ENCODE assay signal across 30 cellular contexts in the genomic region with DNA sequence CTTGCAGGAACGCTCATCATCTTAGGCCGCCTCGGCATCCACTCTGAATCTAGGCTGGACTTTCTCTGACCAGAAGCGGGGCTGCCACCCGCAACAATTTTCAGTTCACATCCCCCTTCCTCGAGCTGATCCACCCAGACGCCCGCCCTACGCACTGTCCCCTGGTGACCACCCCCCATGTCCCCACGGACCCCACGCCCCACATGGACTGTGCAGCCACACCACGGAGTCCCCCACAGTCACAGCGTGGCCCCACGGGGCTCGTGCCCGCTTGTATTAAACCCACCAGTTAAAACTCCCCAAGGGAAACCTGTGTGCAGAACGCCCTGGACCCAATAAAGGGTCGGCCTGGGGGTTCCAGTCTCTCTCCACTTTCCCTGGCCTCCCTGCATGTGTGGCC. TPM values are rescaled to one million over a fixed set of nuclear protein-coding genes. Genes with fewer than 3 reads are reported as not detected.
A peak's percentile ranks its signal among the peaks of the same experiment; 100 is the strongest.
DNase-seq lines count a peak whose midpoint lies in the region; ATAC-seq and TF ChIP-seq lines count a peak whose summit lies in the region.
"Had no signal": no experiment of that assay in that cellular context is flagged by ENCODE, and none has a peak within 500 bp of the region (broad histone marks: within the 10 kb centered on the region; RNA-seq: fewer than 3 reads in every experiment).

No MANE protein-coding gene starts in this region.

- H3K9me3 ChIP-seq in breast epithelium (no peaks in the 10 kb centered on the region), endodermal cell (ENCODE audit: control insufficient read depth, low read length) (no peaks in the 10 kb centered on the region)
- H3K9me3 ChIP-seq: A549, esophagus squamous epithelium, transverse colon had no signal

- CTCF ChIA-PET in MCF 10A (lab: Yijun Ruan, JAX) (interaction anchor here (0.5 kb wide), 1 partner anchor 9 kb away, joined by 3 read pairs; no protein-coding TSS in a partner anchor), RWPE1 (lab: Yijun Ruan, JAX) (no interaction called here)

- H3K4me1 Mint-ChIP-seq in MCF 10A (ENCODE audit: insufficient read depth, unreplicated experiment) (peaks cover 17% of the 10 kb centered on the region), endodermal cell (peaks cover 8% of the 10 kb centered on the region)
- peaks cover 27% of the 10 kb centered on the region for H3K4me1 Mint-ChIP-seq in stimulated activated effector memory CD8-positive, alpha-beta T cell treated with anti-CD3 and anti-CD28 coated beads, Interleukin-12 subunit alpha, Interleukin-12 subunit beta, amount 100 ng/mL, for 72 hours

- peaks cover 18% of the 10 kb centered on the region for H3K36me3 ChIP-seq in breast epithelium
- H3K36me3 ChIP-seq in endodermal cell (ENCODE audit: control insufficient read depth, insufficient read depth, low read length), result peaks cover 75% of the 10 kb centered on the region

- POLR2A ChIA-PET in MCF 10A (lab: Yijun Ruan, JAX), result interaction anchor here (1.1 kb wide), 1 partner anchor 11 kb away, joined by 8 read pairs; no protein-coding TSS in a partner anchor
- POLR2A ChIA-PET in RWPE1 (lab: Yijun Ruan, JAX; ENCODE audit: low non-redundant PET), result no interaction called here

- no peaks in the 10 kb centered on the region for H3K27me3 ChIP-seq in breast epithelium
- no peaks in the 10 kb centered on the region for H3K27me3 ChIP-seq in endodermal cell (ENCODE audit: control insufficient read depth, insufficient read depth, low read length, poor library complexity, severe bottlenecking)
- H3K27me3 ChIP-seq: esophagus squamous epithelium, transverse colon had no signal

- no peaks in the 10 kb centered on the region for H3K4me1 ChIP-seq in breast epithelium
- H3K4me1 ChIP-seq in endodermal cell (ENCODE audit: control insufficient read depth, insufficient read depth, low read length), result no peaks in the 10 kb centered on the region
- H3K4me1 ChIP-seq: A549, transverse colon had no signal

- H3K4me3 ChIP-seq in breast epithelium, result no peak overlapping the region
- H3K4me3 ChIP-seq in endodermal cell (ENCODE audit: low read length), result no peak overlapping the region
- H3K4me3 ChIP-seq: A549, esophagus squamous epithelium, SK-N-MC, skin epidermis, transverse colon had no signal

- DNase-seq in MCF 10A (ENCODE audit: unreplicated experiment), result no peak
- DNase-seq in breast epithelium (ENCODE audit: low spot score in 2 of 2), result no peak
- no peak for DNase-seq in RWPE1 (ENCODE audit: low spot score)
- DNase-seq in endodermal cell, result no peak
- DNase-seq in stimulated activated effector memory CD8-positive, alpha-beta T cell treated with anti-CD3 and anti-CD28 coated beads, Interleukin-12 subunit alpha, Interleukin-12 subunit beta, amount 100 ng/mL, for 72 hours (ENCODE audit: low spot score in 2 of 2), result no peak
- no peak for DNase-seq in omental fat pad (ENCODE audit: low spot score)
- DNase-seq in GM20000 (ENCODE audit: low spot score), result no peak
- DNase-seq: activated CD4-positive, alpha-beta T cell treated with anti-CD3 and anti-CD28 coated beads, Interleukin-2, amount 10 ng/mL, durations not matched to agents 24 days and 14 days; activated naive CD4-positive, alpha-beta T cell treated with anti-CD3 and anti-CD28 coated beads for 36 hours; activated T-cell treated with anti-CD3 and anti-CD28 coated beads, Interleukin-2, amount 50 U/mL, for 72 hours; aorta; dermis blood vessel endothelial cell; DMS53; esophagus squamous epithelium; HCEC 1CT; KBM-7; left cardiac atrium; mammary epithelial cell; MM.1S; NCI-H2081; NCI-H226; NCI-H774; RPMI8226; transverse colon had no signal

- TF ChIP-seq CTCF in MCF 10A (IDR thresholded peaks at IDR 0.05; ENCODE audit: unreplicated experiment) (no peak), breast epithelium (IDR thresholded peaks at IDR 0.05) (no peak), RWPE1 (conservative IDR thresholded peaks at IDR 0.05; ENCODE audit: low read depth) (no peak), endodermal cell (conservative IDR thresholded peaks at IDR 0.05) (no peak), omental fat pad (IDR thresholded peaks at IDR 0.05) (no peak), GM20000 (IDR thresholded peaks at IDR 0.05; ENCODE audit: extremely low read depth, missing control alignments) (no peak)

- no peaks in the 10 kb centered on the region for H3K9me3 Mint-ChIP-seq in MCF 10A (ENCODE audit: unreplicated experiment)
- no peaks in the 10 kb centered on the region for H3K9me3 Mint-ChIP-seq in endodermal cell
- no peaks in the 10 kb centered on the region for H3K9me3 Mint-ChIP-seq in stimulated activated effector memory CD8-positive, alpha-beta T cell treated with anti-CD3 and anti-CD28 coated beads, Interleukin-12 subunit alpha, Interleukin-12 subunit beta, amount 100 ng/mL, for 72 hours
- H3K9me3 Mint-ChIP-seq: activated CD4-positive, alpha-beta T cell treated with anti-CD3 and anti-CD28 coated beads, Interleukin-2, amount 10 ng/mL, durations not matched to agents 24 days and 14 days; activated naive CD4-positive, alpha-beta T cell treated with anti-CD3 and anti-CD28 coated beads for 36 hours; activated T-cell treated with anti-CD3 and anti-CD28 coated beads, Interleukin-2, amount 50 U/mL, for 72 hours; T-helper 1 cell treated with Interleukin-12 subunit alpha and Interleukin-12 subunit beta and Interleukin-4 antibody, amounts not matched to agents 30 μg/mL and 1 μg/mL, for 36 hours had no signal

- H3K27ac ChIP-seq in breast epithelium (no peak overlapping the region), RWPE1 (peak overlapping the region; percentile 67), endodermal cell (ENCODE audit: low read depth, low read length) (no peak overlapping the region)
- H3K27ac ChIP-seq: A549, esophagus squamous epithelium, SK-N-MC, transverse colon had no signal

- BruUV-seq in MCF 10A (replicated peaks; lab: Mats Ljungman, UMichigan), result no TSS peak

- H3K27ac Mint-ChIP-seq in MCF 10A (ENCODE audit: low read depth, unreplicated experiment), result peak overlapping the region; percentile 32
- H3K27ac Mint-ChIP-seq in endodermal cell, result peak overlapping the region; percentile 26
- H3K27ac Mint-ChIP-seq in stimulated activated effector memory CD8-positive, alpha-beta T cell treated with anti-CD3 and anti-CD28 coated beads, Interleukin-12 subunit alpha, Interleukin-12 subunit beta, amount 100 ng/mL, for 72 hours, result peak overlapping the region; percentile 74
- H3K27ac Mint-ChIP-seq: activated naive CD4-positive, alpha-beta T cell treated with anti-CD3 and anti-CD28 coated beads for 36 hours; activated T-cell treated with anti-CD3 and anti-CD28 coated beads, Interleukin-2, amount 50 U/mL, for 72 hours; T-helper 1 cell treated with Interleukin-12 subunit alpha and Interleukin-12 subunit beta and Interleukin-4 antibody, amounts not matched to agents 30 μg/mL and 1 μg/mL, for 36 hours had no signal

- no peaks in the 10 kb centered on the region for H3K27me3 Mint-ChIP-seq in MCF 10A (ENCODE audit: insufficient read depth, unreplicated experiment)
- H3K27me3 Mint-ChIP-seq in endodermal cell (ENCODE audit: insufficient read depth), result no peaks in the 10 kb centered on the region
- H3K27me3 Mint-ChIP-seq: activated CD4-positive, alpha-beta T cell treated with anti-CD3 and anti-CD28 coated beads, Interleukin-2, amount 10 ng/mL, durations not matched to agents 24 days and 14 days had no signal

- no peak for TF ChIP-seq POLR2A in breast epithelium (IDR thresholded peaks at IDR 0.05)

- H3K36me3 Mint-ChIP-seq in MCF 10A (ENCODE audit: insufficient read depth, unreplicated experiment) (peaks cover 61% of the 10 kb centered on the region), endodermal cell (ENCODE audit: low read depth) (peaks cover 64% of the 10 kb centered on the region)
- peaks cover 92% of the 10 kb centered on the region for H3K36me3 Mint-ChIP-seq in stimulated activated effector memory CD8-positive, alpha-beta T cell treated with anti-CD3 and anti-CD28 coated beads, Interleukin-12 subunit alpha, Interleukin-12 subunit beta, amount 100 ng/mL, for 72 hours

- H3K4me3 Mint-ChIP-seq in MCF 10A (ENCODE audit: unreplicated experiment), result no peak overlapping the region
- H3K4me3 Mint-ChIP-seq in endodermal cell, result no peak overlapping the region
- no peak overlapping the region for H3K4me3 Mint-ChIP-seq in stimulated activated effector memory CD8-positive, alpha-beta T cell treated with anti-CD3 and anti-CD28 coated beads, Interleukin-12 subunit alpha, Interleukin-12 subunit beta, amount 100 ng/mL, for 72 hours
- H3K4me3 Mint-ChIP-seq: activated CD4-positive, alpha-beta T cell treated with anti-CD3 and anti-CD28 coated beads, Interleukin-2, amount 10 ng/mL, durations not matched to agents 24 days and 14 days; activated naive CD4-positive, alpha-beta T cell treated with anti-CD3 and anti-CD28 coated beads for 36 hours; activated T-cell treated with anti-CD3 and anti-CD28 coated beads, Interleukin-2, amount 50 U/mL, for 72 hours; T-helper 1 cell treated with Interleukin-12 subunit alpha and Interleukin-12 subunit beta and Interleukin-4 antibody, amounts not matched to agents 30 μg/mL and 1 μg/mL, for 36 hours had no signal

- H3K9ac ChIP-seq in endodermal cell (ENCODE audit: extremely low read depth, low read length, poor library complexity, severe bottlenecking), result no peak overlapping the region

- no peak for ATAC-seq in stimulated activated effector memory CD8-positive, alpha-beta T cell treated with anti-CD3 and anti-CD28 coated beads, Interleukin-12 subunit alpha, Interleukin-12 subunit beta, amount 100 ng/mL, for 72 hours
- ATAC-seq in omental fat pad (ENCODE audit: low FRiP score) (no peak), HG03045 (IDR thresholded peaks at IDR 0.05; ENCODE audit: unreplicated experiment) (no peak)
- ATAC-seq: A549; activated T-cell treated with anti-CD3 and anti-CD28 coated beads, Interleukin-2, amount 50 U/mL, for 72 hours had no signal

- 95 to 96% methylated on average over 13 to 18 of the region's 18 CpGs for WGBS in endodermal cell (ENCODE audit: insufficient coverage in 1 of 2, insufficient read length in 1 of 2), 2 experiments

- intact Hi-C loops in MCF 10A (cut with micrococcal nuclease), result no loop called here
- intact Hi-C loops in breast epithelium (cut with DNase I; ENCODE audit: low total_unique reads), result loop anchor here (5.0 kb wide), 1 partner anchor 183 kb away; no protein-coding TSS in a partner anchor

RNA-seq across cellular contexts. Expression of gene C1QTNF12, which starts 13.0 kb away (rescaled TPM):
- total RNA-seq in MCF 10A (2022) (1.5 and 3.3 TPM in 2 replicates), breast epithelium (1 to 10 TPM in 1 of 3 donors, not detected in 2; 2.0 TPM), endodermal cell (10 to 100 TPM in 1 of 2 donors, 1 to 10 TPM in 1; 8.1 to 13.5 TPM), omental fat pad (1 to 10 TPM in 3 of 4 donors, not detected in 1; 1.0 to 5.2 (median 1.8) TPM)
- 3.2 TPM for polyA plus RNA-seq in endodermal cell (2013, experiment 1 of 2)
- 3.5 TPM for polyA plus RNA-seq in endodermal cell (2013, experiment 2 of 2)
- total RNA-seq: frontal cortex had no signal

RNA-seq across cellular contexts. Expression of gene UBE2J2, which starts 14.1 kb away (rescaled TPM):
- 62.1 and 70.5 TPM in 2 replicates for total RNA-seq in MCF 10A (2022)
- total RNA-seq in breast epithelium, result 10 to 100 TPM; 37.0 to 39.8 (median 37.4) TPM
- total RNA-seq in endodermal cell, result 10 to 100 TPM; 69.9 to 72.7 TPM
- 66.7 TPM for polyA plus RNA-seq in endodermal cell (2013, experiment 1 of 2)
- polyA plus RNA-seq in endodermal cell (2013, experiment 2 of 2), result 61.0 TPM
- 10 to 100 TPM; 30.4 to 50.3 (median 42.9) TPM for total RNA-seq in omental fat pad

RNA-seq across cellular contexts. Expression of gene SCNN1D, which starts 20.7 kb away (rescaled TPM):
- total RNA-seq in MCF 10A (2022), result 1.8 and 2.2 TPM in 2 replicates
- total RNA-seq in breast epithelium, result 1 to 10 TPM in 2 of 3 donors, under 1 TPM in 1; 0.96 to 5.2 (median 4.7) TPM
- 1 to 10 TPM; 5.4 TPM for total RNA-seq in endodermal cell
- 6.1 TPM for polyA plus RNA-seq in endodermal cell (2013, experiment 1 of 2)
- polyA plus RNA-seq in endodermal cell (2013, experiment 2 of 2), result 5.5 TPM
- 1 to 10 TPM in 3 of 4 donors, under 1 TPM in 1; 0.96 to 4.9 (median 2.7) TPM for total RNA-seq in omental fat pad

RNA-seq across cellular contexts. Expression of gene B3GALT6, which starts 27.5 kb away (rescaled TPM):
- total RNA-seq in MCF 10A (2022), result 24.6 and 31.5 TPM in 2 replicates
- 10 to 100 TPM; 14.4 to 16.0 (median 14.4) TPM for total RNA-seq in breast epithelium
- total RNA-seq in endodermal cell, result 10 to 100 TPM; 24.8 to 31.5 TPM
- polyA plus RNA-seq in endodermal cell (2013, experiment 1 of 2), result 27.8 TPM
- 24.0 TPM for polyA plus RNA-seq in endodermal cell (2013, experiment 2 of 2)
- 10 to 100 TPM; 14.6 to 27.1 (median 22.1) TPM for total RNA-seq in omental fat pad

RNA-seq across cellular contexts. Expression of gene SDF4, which starts 27.7 kb away (rescaled TPM):
- total RNA-seq in MCF 10A (2022), result 122 and 127 TPM in 2 replicates
- total RNA-seq in breast epithelium, result 100 to 1,000 TPM in 1 of 3 donors, 10 to 100 TPM in 2; 58.0 to 111 (median 79.3) TPM
- total RNA-seq in endodermal cell, result 10 to 100 TPM; 85.9 to 95.6 TPM
- 77.8 TPM for polyA plus RNA-seq in endodermal cell (2013, experiment 1 of 2)
- polyA plus RNA-seq in endodermal cell (2013, experiment 2 of 2), result 71.1 TPM
- total RNA-seq in omental fat pad, result 100 to 1,000 TPM in 2 of 4 donors, 10 to 100 TPM in 2; 78.3 to 122 (median 98.8) TPM
